Comparison of ENCODE assay signal across 28 cellular contexts in genomic region chr4:163132469-163133222, GRCh38.
"Had no signal": no experiment of that assay in that cellular context is flagged by ENCODE, and none has a peak within 500 bp of the region (broad histone marks: within the 10 kb centered on the region; RNA-seq: fewer than 3 reads in every experiment).

No MANE protein-coding gene starts in this region.

- H3K27me3 Mint-ChIP-seq: activated B cell treated with CpG ODN at 0.5 μM for 24 hours; activated CD8-positive, alpha-beta T cell treated with anti-CD3 and anti-CD28 coated beads for 36 hours; activated naive CD8-positive, alpha-beta T cell; activated T-helper 17 cell treated with anti-CD3 and anti-CD28 coated beads, Interleukin-2, amount 50 U/mL, for 72 hours; T-helper 17 cell had no signal

- H3K27ac ChIP-seq: brain microvascular endothelial cell, WERI-Rb-1 had no signal

- H3K27ac Mint-ChIP-seq: activated B cell treated with CpG ODN at 0.5 μM for 24 hours; activated CD8-positive, alpha-beta T cell treated with anti-CD3 and anti-CD28 coated beads for 36 hours; activated naive CD8-positive, alpha-beta T cell; activated T-helper 17 cell treated with anti-CD3 and anti-CD28 coated beads, Interleukin-2, amount 50 U/mL, for 72 hours; endodermal cell; T-helper 17 cell; T-helper 2 cell treated with Interferon-gamma antibody and Interleukin-4, amounts not matched to agents 5 μg/mL and 100 μg/mL, for 36 hours had no signal

- ATAC-seq: activated CD4-positive, CD25-positive, alpha-beta regulatory T cell treated with anti-CD3 and anti-CD28 coated beads, Interleukin-2, amount 50 U/mL, for 24 hours; activated CD8-positive, alpha-beta T cell treated with anti-CD3 and anti-CD28 coated beads for 36 hours; activated T-cell treated with anti-CD3 and anti-CD28 coated beads, Interleukin-2, amount 50 U/mL, for 4 hours; activated T-helper 17 cell treated with anti-CD3 and anti-CD28 coated beads, Interleukin-2, amount 50 U/mL, for 72 hours; esophagus mucosa; T-helper 17 cell had no signal

- H3K4me3 Mint-ChIP-seq: activated B cell treated with CpG ODN at 0.5 μM for 24 hours; activated CD8-positive, alpha-beta T cell treated with anti-CD3 and anti-CD28 coated beads for 36 hours; activated naive CD8-positive, alpha-beta T cell; activated T-cell treated with anti-CD3 and anti-CD28 coated beads, Interleukin-2, amount 50 U/mL, for 4 hours; activated T-helper 17 cell treated with anti-CD3 and anti-CD28 coated beads, Interleukin-2, amount 50 U/mL, for 72 hours; endodermal cell; T-helper 17 cell; T-helper 2 cell treated with Interferon-gamma antibody and Interleukin-4, amounts not matched to agents 5 μg/mL and 100 μg/mL, for 36 hours had no signal

- H3K4me1 Mint-ChIP-seq: activated B cell treated with CpG ODN at 0.5 μM for 24 hours, endodermal cell had no signal

- H3K9me3 Mint-ChIP-seq: activated B cell treated with CpG ODN at 0.5 μM for 24 hours; activated CD8-positive, alpha-beta T cell treated with anti-CD3 and anti-CD28 coated beads for 36 hours; activated T-cell treated with anti-CD3 and anti-CD28 coated beads, Interleukin-2, amount 50 U/mL, for 4 hours; activated T-helper 17 cell treated with anti-CD3 and anti-CD28 coated beads, Interleukin-2, amount 50 U/mL, for 72 hours; endodermal cell; T-helper 2 cell treated with Interferon-gamma antibody and Interleukin-4, amounts not matched to agents 5 μg/mL and 100 μg/mL, for 36 hours had no signal

- DNase-seq: activated B cell treated with CpG ODN at 0.5 μM for 24 hours; activated CD4-positive, alpha-beta T cell treated with anti-CD3 and anti-CD28 coated beads for 48 hours; activated CD4-positive, alpha-beta T cell treated with anti-CD3 and anti-CD28 coated beads, Interleukin-2, amount 50 U/mL, for 1 hour; activated CD4-positive, alpha-beta T cell treated with anti-CD3 and anti-CD28 coated beads, Interleukin-2, amount 50 U/mL, for 48 hours; activated CD8-positive, alpha-beta memory T cell treated with anti-CD3 and anti-CD28 coated beads for 24 hours; activated CD8-positive, alpha-beta T cell treated with anti-CD3 and anti-CD28 coated beads for 36 hours; activated effector memory CD4-positive, alpha-beta T cell treated with Interleukin-2 at 50 U/mL for 16 hours; activated gamma-delta T cell treated with Interleukin-2 at 50 U/mL for 16 hours; activated naive CD4-positive, alpha-beta T cell treated with anti-CD3 and anti-CD28 coated beads, Interleukin-2, amount 50 U/mL, for 16 hours; activated naive CD4-positive, alpha-beta T cell treated with Interleukin-2 at 50 U/mL for 16 hours; activated T-cell treated with anti-CD3 and anti-CD28 coated beads, Interleukin-2, amount 50 U/mL, for 4 hours; amniotic stem cell; anterior cingulate cortex; brain microvascular endothelial cell; cortex of kidney; effector memory CD4-positive, alpha-beta T cell; endodermal cell; foreskin fibroblast; head of caudate nucleus; T-helper 1 cell; T-helper 17 cell; T1000; WERI-Rb-1 had no signal

- H3K36me3 ChIP-seq: brain microvascular endothelial cell had no signal

- H3K27me3 ChIP-seq: brain microvascular endothelial cell had no signal
